ENCODE assay signal across 34 cellular contexts in genomic region chr6:33964387-33964786, GRCh38.
"Had no signal": no experiment of that assay in that cellular context is flagged by ENCODE, and none has a peak within 500 bp of the region (broad histone marks: within the 10 kb centered on the region; RNA-seq: fewer than 3 reads in every experiment).

No MANE protein-coding gene starts in this region.

- H3K27ac Mint-ChIP-seq: activated B cell treated with CpG ODN at 0.5 μM for 24 hours; activated CD4-positive, alpha-beta memory T cell treated with anti-CD3 and anti-CD28 coated beads for 36 hours; activated CD4-positive, alpha-beta T cell treated with anti-CD3 and anti-CD28 coated beads, Interleukin-2, amount 10 ng/mL, durations not matched to agents 24 days and 14 days; activated CD8-positive, alpha-beta T cell treated with anti-CD3 and anti-CD28 coated beads for 36 hours; activated naive CD4-positive, alpha-beta T cell treated with anti-CD3 and anti-CD28 coated beads for 36 hours; activated naive CD8-positive, alpha-beta T cell treated with anti-CD3 and anti-CD28 coated beads for 36 hours; activated T-cell treated with anti-CD3 and anti-CD28 coated beads, Interleukin-2, amount 50 U/mL, for 72 hours; activated T-helper 1 cell treated with anti-CD3 and anti-CD28 coated beads, Interleukin-12 subunit alpha, Interleukin-12 subunit beta, Interleukin-2, Interleukin-4 antibody, amounts not matched to agents 30 ng/mL and 10 ng/mL and 1 ng/mL, durations not matched to agents 14 hours and 24 hours and 36 hours; activated T-helper 17 cell treated with anti-CD3 and anti-CD28 coated beads, Interleukin-2, amount 50 U/mL, for 72 hours; T-helper 1 cell treated with Interleukin-12 subunit alpha and Interleukin-12 subunit beta and Interleukin-4 antibody, amounts not matched to agents 30 μg/mL and 1 μg/mL, for 36 hours; T-helper 2 cell treated with Interferon-gamma antibody and Interleukin-4, amounts not matched to agents 5 μg/mL and 100 μg/mL, for 36 hours had no signal

- H3K36me3 ChIP-seq: adrenal gland, brain microvascular endothelial cell, breast epithelium had no signal

- H3K4me1 Mint-ChIP-seq: activated B cell treated with CpG ODN at 0.5 μM for 24 hours; activated naive CD8-positive, alpha-beta T cell treated with anti-CD3 and anti-CD28 coated beads for 36 hours; activated T-helper 17 cell treated with anti-CD3 and anti-CD28 coated beads, Interleukin-2, amount 50 U/mL, for 72 hours had no signal

- H3K27ac ChIP-seq: adrenal gland, body of pancreas, brain microvascular endothelial cell, breast epithelium, VCaP had no signal

- H3K4me3 ChIP-seq: adrenal gland, body of pancreas, breast epithelium had no signal

- H3K27me3 ChIP-seq: body of pancreas, breast epithelium had no signal

- DNase-seq: activated B cell treated with CpG ODN at 0.5 μM for 24 hours; activated CD4-positive, alpha-beta memory T cell treated with anti-CD3 and anti-CD28 coated beads for 36 hours; activated CD4-positive, alpha-beta T cell treated with anti-CD3 and anti-CD28 coated beads for 4 hours; activated CD4-positive, alpha-beta T cell treated with anti-CD3 and anti-CD28 coated beads, Interleukin-2, amount 10 ng/mL, durations not matched to agents 24 days and 14 days; activated CD4-positive, alpha-beta T cell treated with anti-CD3 and anti-CD28 coated beads, Interleukin-2, amount 50 U/mL, for 1 hour; activated CD4-positive, alpha-beta T cell treated with anti-CD3 and anti-CD28 coated beads, Interleukin-2, amount 50 U/mL, for 4 hours; activated CD4-positive, CD25-positive, alpha-beta regulatory T cell treated with anti-CD3 and anti-CD28 coated beads, Interleukin-2, amount 50 U/mL, for 72 hours; activated CD8-positive, alpha-beta memory T cell treated with anti-CD3 and anti-CD28 coated beads, Interleukin-2, amount 50 U/mL, for 4 hours; activated CD8-positive, alpha-beta T cell treated with anti-CD3 and anti-CD28 coated beads for 36 hours; activated gamma-delta T cell treated with Interleukin-2 at 50 U/mL for 16 hours; activated naive CD4-positive, alpha-beta T cell; activated naive CD4-positive, alpha-beta T cell treated with anti-CD3 and anti-CD28 coated beads for 36 hours; activated naive CD4-positive, alpha-beta T cell treated with anti-CD3 and anti-CD28 coated beads, Interleukin-2, amount 50 U/mL, for 16 hours; activated naive CD8-positive, alpha-beta T cell treated with anti-CD3 and anti-CD28 coated beads for 36 hours; activated T-cell treated with anti-CD3 and anti-CD28 coated beads for 4 hours; activated T-cell treated with anti-CD3 and anti-CD28 coated beads, Interleukin-2, amount 50 U/mL, for 1 hour; activated T-cell treated with anti-CD3 and anti-CD28 coated beads, Interleukin-2, amount 50 U/mL, for 4 hours; activated T-cell treated with anti-CD3 and anti-CD28 coated beads, Interleukin-2, amount 50 U/mL, for 72 hours; adrenal gland; amniotic stem cell; body of pancreas; brain microvascular endothelial cell; caudate nucleus; cerebellar nuclear complex; T-helper 2 cell; T-helper 9 cell had no signal

- H3K9me3 ChIP-seq: adrenal gland, body of pancreas, breast epithelium had no signal

- H3K36me3 Mint-ChIP-seq: activated CD4-positive, alpha-beta memory T cell treated with anti-CD3 and anti-CD28 coated beads for 36 hours; activated naive CD4-positive, alpha-beta T cell treated with anti-CD3 and anti-CD28 coated beads, Interleukin-2, amount 50 U/mL, for 72 hours; activated naive CD8-positive, alpha-beta T cell treated with anti-CD3 and anti-CD28 coated beads for 36 hours had no signal

- H3K4me1 ChIP-seq: adrenal gland, body of pancreas, breast epithelium had no signal

- H3K9me3 Mint-ChIP-seq: activated B cell treated with CpG ODN at 0.5 μM for 24 hours; activated CD4-positive, alpha-beta T cell treated with anti-CD3 and anti-CD28 coated beads, Interleukin-2, amount 10 ng/mL, durations not matched to agents 24 days and 14 days; activated CD8-positive, alpha-beta T cell treated with anti-CD3 and anti-CD28 coated beads for 36 hours; activated naive CD4-positive, alpha-beta T cell treated with anti-CD3 and anti-CD28 coated beads for 36 hours; activated naive CD4-positive, alpha-beta T cell treated with anti-CD3 and anti-CD28 coated beads, Interleukin-2, amount 50 U/mL, for 72 hours; activated naive CD8-positive, alpha-beta T cell treated with anti-CD3 and anti-CD28 coated beads for 36 hours; activated T-cell treated with anti-CD3 and anti-CD28 coated beads, Interleukin-2, amount 50 U/mL, for 4 hours; activated T-cell treated with anti-CD3 and anti-CD28 coated beads, Interleukin-2, amount 50 U/mL, for 72 hours; activated T-helper 1 cell treated with anti-CD3 and anti-CD28 coated beads, Interleukin-12 subunit alpha, Interleukin-12 subunit beta, Interleukin-2, Interleukin-4 antibody, amounts not matched to agents 30 ng/mL and 10 ng/mL and 1 ng/mL, durations not matched to agents 14 hours and 24 hours and 36 hours; activated T-helper 17 cell treated with anti-CD3 and anti-CD28 coated beads, Interleukin-2, amount 50 U/mL, for 72 hours; central memory CD8-positive, alpha-beta T cell; T-helper 1 cell treated with Interleukin-12 subunit alpha and Interleukin-12 subunit beta and Interleukin-4 antibody, amounts not matched to agents 30 μg/mL and 1 μg/mL, for 36 hours; T-helper 2 cell treated with Interferon-gamma antibody and Interleukin-4, amounts not matched to agents 5 μg/mL and 100 μg/mL, for 36 hours had no signal

- ATAC-seq: activated CD8-positive, alpha-beta T cell treated with anti-CD3 and anti-CD28 coated beads for 36 hours; activated naive CD4-positive, alpha-beta T cell treated with anti-CD3 and anti-CD28 coated beads, Interleukin-2, amount 50 U/mL, for 72 hours; activated T-cell treated with anti-CD3 and anti-CD28 coated beads, Interleukin-2, amount 50 U/mL, for 4 hours; activated T-cell treated with anti-CD3 and anti-CD28 coated beads, Interleukin-2, amount 50 U/mL, for 72 hours; activated T-helper 17 cell treated with anti-CD3 and anti-CD28 coated beads, Interleukin-2, amount 50 U/mL, for 72 hours; body of pancreas had no signal

- H3K4me3 Mint-ChIP-seq: activated B cell treated with CpG ODN at 0.5 μM for 24 hours; activated CD4-positive, alpha-beta memory T cell treated with anti-CD3 and anti-CD28 coated beads for 36 hours; activated CD4-positive, alpha-beta T cell treated with anti-CD3 and anti-CD28 coated beads, Interleukin-2, amount 10 ng/mL, durations not matched to agents 24 days and 14 days; activated CD8-positive, alpha-beta T cell treated with anti-CD3 and anti-CD28 coated beads for 36 hours; activated naive CD4-positive, alpha-beta T cell treated with anti-CD3 and anti-CD28 coated beads for 36 hours; activated naive CD8-positive, alpha-beta T cell treated with anti-CD3 and anti-CD28 coated beads for 36 hours; activated T-cell treated with anti-CD3 and anti-CD28 coated beads, Interleukin-2, amount 50 U/mL, for 4 hours; activated T-cell treated with anti-CD3 and anti-CD28 coated beads, Interleukin-2, amount 50 U/mL, for 72 hours; activated T-helper 1 cell treated with anti-CD3 and anti-CD28 coated beads, Interleukin-12 subunit alpha, Interleukin-12 subunit beta, Interleukin-2, Interleukin-4 antibody, amounts not matched to agents 30 ng/mL and 10 ng/mL and 1 ng/mL, durations not matched to agents 14 hours and 24 hours and 36 hours; activated T-helper 17 cell treated with anti-CD3 and anti-CD28 coated beads, Interleukin-2, amount 50 U/mL, for 72 hours; central memory CD8-positive, alpha-beta T cell; T-helper 1 cell treated with Interleukin-12 subunit alpha and Interleukin-12 subunit beta and Interleukin-4 antibody, amounts not matched to agents 30 μg/mL and 1 μg/mL, for 36 hours; T-helper 2 cell treated with Interferon-gamma antibody and Interleukin-4, amounts not matched to agents 5 μg/mL and 100 μg/mL, for 36 hours had no signal
